ENCODE assay signal across 8 cellular contexts in genomic region chr2:25293958-25294513, GRCh38. TPM values are rescaled to one million over a fixed set of nuclear protein-coding genes. Genes with fewer than 3 reads are reported as not detected.
A peak's percentile ranks its signal among the peaks of the same experiment; 100 is the strongest.
DNase-seq lines count a peak whose midpoint lies in the region; ATAC-seq and TF ChIP-seq lines count a peak whose summit lies in the region.

No MANE protein-coding gene starts in this region.

- no peaks in the 10 kb centered on the region for H3K27me3 ChIP-seq in ascending aorta

- peak overlapping the region in 1 of 2 donors; percentile 43 for H3K4me3 ChIP-seq in ascending aorta

- TF ChIP-seq CTCF in ascending aorta (IDR thresholded peaks at IDR 0.05) (no peak), natural killer cell (IDR thresholded peaks at IDR 0.05) (no peak)

- H3K9me3 ChIP-seq in ascending aorta = no peaks in the 10 kb centered on the region

- no peaks in the 10 kb centered on the region for H3K27me3 Mint-ChIP-seq in natural killer cell (ENCODE audit: low read depth in 2 of 2)

- peak in 5 of 6 experiments; percentile 4 to 23 (median 16) for DNase-seq in stimulated activated naive CD4-positive, alpha-beta T cell (lab: John Stamatoyannopoulos, UW)
- no peak for DNase-seq in stimulated activated naive CD4-positive, alpha-beta T cell treated with Interleukin-2 at 50 U/mL for 16 hours (lab: John Stamatoyannopoulos, UW)
- DNase-seq in ascending aorta (ENCODE audit: low spot score in 2 of 2) (no peak), natural killer cell (no peak), DMS53 treated with DMSO at 0.1 percent for 48 hours (lab: John Stamatoyannopoulos, UW; ENCODE audit: unreplicated experiment) (no peak), left lobe of liver (ENCODE audit: low spot score) (no peak), KG1 (lab: John Stamatoyannopoulos, UW) (no peak)

- ATAC-seq in natural killer cell (peak in 2 of 3 donors; percentile 2 to 16), HG03196 (IDR thresholded peaks at IDR 0.05; ENCODE audit: unreplicated experiment) (no peak), left lobe of liver (no peak)

- H3K27ac Mint-ChIP-seq in natural killer cell = peak overlapping the region; percentile 93 to 94

- H3K4me1 ChIP-seq in ascending aorta = peaks cover 18 to 47% of the 10 kb centered on the region in 2 donors

- H3K36me3 ChIP-seq in ascending aorta = peaks cover 0 to 11% of the 10 kb centered on the region in 2 donors

- no peaks in the 10 kb centered on the region for H3K36me3 Mint-ChIP-seq in natural killer cell

- H3K27ac ChIP-seq in ascending aorta = peak overlapping the region; percentile 89 to 93

- H3K4me3 Mint-ChIP-seq in natural killer cell = peak overlapping the region; percentile 80

- intact Hi-C loops in ascending aorta (cut with DNase I) = loop anchor here (2.0 kb wide), 2 partner anchors 15 to 31 kb away; no protein-coding TSS in a partner anchor
- intact Hi-C loops in natural killer cell (cut with micrococcal nuclease) = loop anchor here (1.0 to 2.0 kb wide), 2 partner anchors 11 to 17 kb away; no protein-coding TSS in a partner anchor

- H3K4me1 Mint-ChIP-seq in natural killer cell = peaks cover 31 to 37% of the 10 kb centered on the region in 2 donors

- no peaks in the 10 kb centered on the region for H3K9me3 Mint-ChIP-seq in natural killer cell

RNA-seq across cellular contexts. Expression of gene DNMT3A, which starts 47.7 kb away (rescaled TPM):
- total RNA-seq in ascending aorta (33.6 TPM), natural killer cell (10 to 100 TPM; 36.3 to 60.7 (median 45.2) TPM), left lobe of liver (8.3 TPM)

Comparison
In these comparisons a context has a peak if more than half of its experiments do, and no peak if none do; other contexts are left out.
1. DNase-seq: peak in stimulated activated naive CD4-positive, alpha-beta T cell (5 of 6); none in stimulated activated naive CD4-positive, alpha-beta T cell treated with Interleukin-2 at 50 U/mL for 16 hours (single experiment), ascending aorta (0 of 2), natural killer cell (single experiment), DMS53 treated with DMSO at 0.1 percent for 48 hours (single experiment), left lobe of liver (single experiment) and KG1 (single experiment).
2. ATAC-seq: peak in natural killer cell (2 of 3); none in HG03196 (single experiment) and left lobe of liver (single experiment).